In genomic region chr4:15003891-15004700, GRCh38 we compare ENCODE assay signal across 8 cellular contexts. TPM values are rescaled to one million over a fixed set of nuclear protein-coding genes. Genes with fewer than 3 reads are reported as not detected.
DNase-seq lines count a peak whose midpoint lies in the region; ATAC-seq, FAIRE-seq and TF ChIP-seq lines count a peak whose summit lies in the region.

No MANE protein-coding gene starts in this region.

- no peaks in the 10 kb centered on the region for H3K27me3 Mint-ChIP-seq in T-helper 2 cell treated with Interferon-gamma antibody and Interleukin-4, amounts not matched to agents 5 μg/mL and 100 μg/mL, for 36 hours (ENCODE audit: low read depth)

- H3K36me3 ChIP-seq in GM12878 (ENCODE audit: control insufficient read depth in 2 of 2, insufficient read depth in 2 of 2, low read length in 1 of 2) (peaks cover 0 to 8% of the 10 kb centered on the region in 2 experiments; a peak in 1 of 4 replicates), spleen (peaks cover 0 to 20% (median 0%) of the 10 kb centered on the region in 6 donors)

- peaks cover 13% of the 10 kb centered on the region for H3K36me3 Mint-ChIP-seq in T-helper 2 cell treated with Interferon-gamma antibody and Interleukin-4, amounts not matched to agents 5 μg/mL and 100 μg/mL, for 36 hours (ENCODE audit: low read depth)

- no peaks in the 10 kb centered on the region for H3K9me3 Mint-ChIP-seq in T-helper 2 cell treated with Interferon-gamma antibody and Interleukin-4, amounts not matched to agents 5 μg/mL and 100 μg/mL, for 36 hours

- intact Hi-C loops in GM12878 (cut with micrococcal nuclease; ENCODE audit: unreplicated experiment), result loop anchor here (2.0 to 10.0 kb wide), 7 partner anchors 131 to 1379 kb away; partner anchors contain the start of genes BOD1L1 and CD38
- intact Hi-C loops in spleen (cut with DNase I; ENCODE audit: low total_unique reads), result loop anchor here (10.0 kb wide), 1 partner anchor 651 kb away; the partner anchor contains the start of gene FBXL5

- ATAC-seq in HG02885 (IDR thresholded peaks at IDR 0.05; ENCODE audit: poor library complexity, unreplicated experiment), result peak; percentile 4
- ATAC-seq in GM12878, result peak; percentile 4

- WGBS in GM12878 (ENCODE audit: insufficient coverage, insufficient replicate concordance, low lambda C conversion rate, missing lambda C conversion rate), result under 1% methylated on average over 40 of the region's 106 CpGs
- 0 to 1% (median 0%) methylated on average over 8 to 106 of the region's 106 CpGs for WGBS in spleen, 5 donors

- BruUV-seq in GM12878 (replicated peaks; lab: Mats Ljungman, UMichigan), result no TSS peak

- H3K4me1 Mint-ChIP-seq in T-helper 2 cell treated with Interferon-gamma antibody and Interleukin-4, amounts not matched to agents 5 μg/mL and 100 μg/mL, for 36 hours (ENCODE audit: low read depth), result peaks cover 37% of the 10 kb centered on the region

- H3K4me2 ChIP-seq in GM12878 (ENCODE audit: control insufficient read depth, insufficient read depth), result no peak overlapping the region

- H4K20me1 ChIP-seq in GM12878 (ENCODE audit: control insufficient read depth, insufficient read depth), result no peaks in the 10 kb centered on the region

- TF ChIP-seq EP300 in GM12878 (IDR thresholded peaks at IDR 0.05; ENCODE audit: borderline replicate concordance in 1 of 2, control insufficient read depth in 1 of 2, low read depth in 2 of 2, low read length in 2 of 2), result no peak

- TF ChIP-seq POLR2A in GM12878 (IDR thresholded peaks at IDR 0.05; ENCODE audit: low read depth, low read length), result 0 out of 2 replicates have a peak, but pooled peaks have one; percentile 14
- TF ChIP-seq POLR2A in spleen (IDR thresholded peaks at IDR 0.05), result no peak

- TF ChIP-seq CTCF in GM12878 (IDR thresholded peaks at IDR 0.05 in 2 of 3, conservative IDR thresholded peaks at IDR 0.05 in 1 of 3; ENCODE audit: control insufficient read depth in 2 of 3, extremely low read depth in 1 of 3, insufficient read depth in 1 of 3, low read depth in 3 of 3, low read length in 3 of 3), result no peak
- TF ChIP-seq CTCF in spleen (IDR thresholded peaks at IDR 0.05 in 8 of 11, conservative IDR thresholded peaks at IDR 0.05 in 3 of 11), result no peak

- peak overlapping the region; percentile 74 for H3K27ac Mint-ChIP-seq in T-helper 2 cell treated with Interferon-gamma antibody and Interleukin-4, amounts not matched to agents 5 μg/mL and 100 μg/mL, for 36 hours

- SMC1A ChIA-PET in GM12878 (lab: Charles Lee; ENCODE audit: uncharacterized antibody, unreplicated experiment), result no interaction called here

- H3K4me1 ChIP-seq in GM12878 (ENCODE audit: control insufficient read depth, insufficient read depth, low read length) (peaks cover 4% of the 10 kb centered on the region; the same call in 1 of the 2 replicates), spleen (peaks cover 0 to 50% (median 41%) of the 10 kb centered on the region in 6 donors)

- no peak for FAIRE-seq in GM12878 (lab: Jason Lieb, UNC)

- DNase-seq in EH (ENCODE audit: low read depth) (peak; percentile 32), GM12878 (ENCODE audit: low read depth, low spot score) (no peak), iPS-NIHi7 (ENCODE audit: extremely low spot score) (peak; percentile 22), spleen (peak; percentile 95), NCI-H2107 treated with DMSO at 0.1 percent for 48 hours (lab: John Stamatoyannopoulos, UW; ENCODE audit: unreplicated experiment) (no peak), NCI-H2171 (lab: John Stamatoyannopoulos, UW) (no peak)
- DNase-seq in T-helper 2 cell treated with Interferon-gamma antibody and Interleukin-4, amounts not matched to agents 5 μg/mL and 100 μg/mL, for 36 hours (ENCODE audit: low spot score), result peak; percentile 45

- no peaks in the 10 kb centered on the region for H3K9me3 ChIP-seq in GM12878 (replicated peaks; ENCODE audit: control insufficient read depth, insufficient read depth, low read length)
- H3K9me3 ChIP-seq in spleen, result no peaks in the 10 kb centered on the region

- RAD21 ChIA-PET in GM12878 (lab: Charles Lee; ENCODE audit: unreplicated experiment), result interaction anchor here (2.1 kb wide), 1 partner anchor 10 kb away, joined by 4 read pairs; no protein-coding TSS in a partner anchor

- no peak overlapping the region; the same call in none of the 2 replicates for H2AFZ ChIP-seq in GM12878 (ENCODE audit: control insufficient read depth, low read depth, low read length)

- no peak for TF ChIP-seq RAD21 in GM12878 (IDR thresholded peaks at IDR 0.05; ENCODE audit: insufficient read depth, low read depth, low read length)

- H3K27ac ChIP-seq in GM12878 (ENCODE audit: control insufficient read depth, insufficient read depth), result peak overlapping the region; percentile 96
- peak overlapping the region; percentile 95 to 100 (median 100) for H3K27ac ChIP-seq in spleen

- POLR2A ChIA-PET in GM12878 (lab: Charles Lee), result interaction anchor here (1.2 kb wide), 1 partner anchor 11 kb away, joined by 3 read pairs; no protein-coding TSS in a partner anchor

- peaks cover 52% of the 10 kb centered on the region for H3K79me2 ChIP-seq in GM12878 (ENCODE audit: control insufficient read depth, insufficient read depth, low read length)

- in situ Hi-C loops in GM12878 (cut with MboI), result loop anchor here (10.0 to 25.0 kb wide), 4 partner anchors 129 to 1349 kb away; partner anchors contain the start of gene FBXL5

- no peaks in the 10 kb centered on the region for H3K27me3 ChIP-seq in GM12878 (replicated peaks in 1 of 2; ENCODE audit: control insufficient read depth in 2 of 2, insufficient read depth in 2 of 2, low read length in 1 of 2)
- H3K27me3 ChIP-seq in spleen (replicated peaks in 1 of 7), result no peaks in the 10 kb centered on the region

- H3K4me3 ChIP-seq in GM12878, result peak overlapping the region; percentile 90
- peak overlapping the region; percentile 68 to 96 (median 80) for H3K4me3 ChIP-seq in spleen

- H3K4me3 Mint-ChIP-seq in T-helper 2 cell treated with Interferon-gamma antibody and Interleukin-4, amounts not matched to agents 5 μg/mL and 100 μg/mL, for 36 hours, result peak overlapping the region; percentile 54

- CTCF ChIA-PET in GM12878 (lab: Yijun Ruan, JAX), result interaction anchor here (0.7 kb wide), 1 partner anchor 131 kb away, joined by 3 read pairs; no protein-coding TSS in a partner anchor

- H3K9ac ChIP-seq in GM12878 (ENCODE audit: control insufficient read depth, insufficient read depth, low read length), result peak overlapping the region; percentile 81

TF ChIP-seq in GM12878, 131 proteins besides CTCF, POLR2A, EP300 and RAD21 (continues in another document):
- TF ChIP-seq, protein P1, sequence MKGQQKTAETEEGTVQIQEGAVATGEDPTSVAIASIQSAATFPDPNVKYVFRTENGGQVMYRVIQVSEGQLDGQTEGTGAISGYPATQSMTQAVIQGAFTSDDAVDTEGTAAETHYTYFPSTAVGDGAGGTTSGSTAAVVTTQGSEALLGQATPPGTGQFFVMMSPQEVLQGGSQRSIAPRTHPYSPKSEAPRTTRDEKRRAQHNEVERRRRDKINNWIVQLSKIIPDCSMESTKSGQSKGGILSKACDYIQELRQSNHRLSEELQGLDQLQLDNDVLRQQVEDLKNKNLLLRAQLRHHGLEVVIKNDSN (IDR thresholded peaks at IDR 0.05; ENCODE audit: borderline replicate concordance, extremely low read length, insufficient read depth, low read depth, low read length), result no peak
- TF ChIP-seq, protein P2, sequence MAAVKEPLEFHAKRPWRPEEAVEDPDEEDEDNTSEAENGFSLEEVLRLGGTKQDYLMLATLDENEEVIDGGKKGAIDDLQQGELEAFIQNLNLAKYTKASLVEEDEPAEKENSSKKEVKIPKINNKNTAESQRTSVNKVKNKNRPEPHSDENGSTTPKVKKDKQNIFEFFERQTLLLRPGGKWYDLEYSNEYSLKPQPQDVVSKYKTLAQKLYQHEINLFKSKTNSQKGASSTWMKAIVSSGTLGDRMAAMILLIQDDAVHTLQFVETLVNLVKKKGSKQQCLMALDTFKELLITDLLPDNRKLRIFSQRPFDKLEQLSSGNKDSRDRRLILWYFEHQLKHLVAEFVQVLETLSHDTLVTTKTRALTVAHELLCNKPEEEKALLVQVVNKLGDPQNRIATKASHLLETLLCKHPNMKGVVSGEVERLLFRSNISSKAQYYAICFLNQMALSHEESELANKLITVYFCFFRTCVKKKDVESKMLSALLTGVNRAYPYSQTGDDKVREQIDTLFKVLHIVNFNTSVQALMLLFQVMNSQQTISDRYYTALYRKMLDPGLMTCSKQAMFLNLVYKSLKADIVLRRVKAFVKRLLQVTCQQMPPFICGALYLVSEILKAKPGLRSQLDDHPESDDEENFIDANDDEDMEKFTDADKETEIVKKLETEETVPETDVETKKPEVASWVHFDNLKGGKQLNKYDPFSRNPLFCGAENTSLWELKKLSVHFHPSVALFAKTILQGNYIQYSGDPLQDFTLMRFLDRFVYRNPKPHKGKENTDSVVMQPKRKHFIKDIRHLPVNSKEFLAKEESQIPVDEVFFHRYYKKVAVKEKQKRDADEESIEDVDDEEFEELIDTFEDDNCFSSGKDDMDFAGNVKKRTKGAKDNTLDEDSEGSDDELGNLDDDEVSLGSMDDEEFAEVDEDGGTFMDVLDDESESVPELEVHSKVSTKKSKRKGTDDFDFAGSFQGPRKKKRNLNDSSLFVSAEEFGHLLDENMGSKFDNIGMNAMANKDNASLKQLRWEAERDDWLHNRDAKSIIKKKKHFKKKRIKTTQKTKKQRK (IDR thresholded peaks at IDR 0.05; ENCODE audit: low read depth, low read length), result no peak
- TF ChIP-seq GATAD2B (conservative IDR thresholded peaks at IDR 0.05; ENCODE audit: low read depth) (no peak; the same call in 1 of the 2 replicates), SMC3 (IDR thresholded peaks at IDR 0.05; ENCODE audit: borderline replicate concordance, low read length) (no peak), CHD4 (IDR thresholded peaks at IDR 0.05) (no peak)

RNA-seq across cellular contexts. Expression of gene CPEB2, which starts 1.8 kb away (rescaled TPM):
- total RNA-seq in GM12878 (2013; cell fraction: nucleolus; rRNA removed), result 23.9 and 29.3 TPM in 2 replicates
- total RNA-seq in GM12878 (2014; rRNA removed) (3.9 and 5.4 TPM in 2 replicates), GM12878 (2014; rRNA removed; fragmentation: Illumina TruSeq; extraction: Trizol) (4.5 and 6.4 TPM in 2 replicates), GM12878 (2021) (8.3 and 9.9 TPM in 2 replicates), spleen (10 to 100 TPM; 15.3 to 21.8 (median 17.9) TPM)
- 2.1 TPM for polyA plus RNA-seq in GM12878 (2011; ENCODE audit: low read depth)
- polyA plus RNA-seq in GM12878 (2011; rRNA removed) (7.5 and 13.1 TPM in 2 replicates), GM12878 (2014; fragmentation: Illumina TruSeq; extraction: Trizol) (5.5 and 7.7 TPM in 2 replicates), GM12878 (2014; fragmentation: Nextera tagmentation; extraction: Ambion mirVana) (1 to 10 TPM in 1 of 2 experiments, under 1 TPM in 1; 0.84 to 1.4 TPM), GM12878 (2014; rRNA removed) (3.5 and 3.7 TPM in 2 replicates), GM12878 (2016; fragmentation: Nextera tagmentation; extraction: Ambion mirVana) (1 to 10 TPM in 1 of 2 experiments, under 1 TPM in 1; 0.73 to 2.3 TPM), spleen (1 to 10 TPM; 3.2 to 4.1 (median 3.2) TPM)
- 2.4 and 3.9 TPM in 2 replicates for polyA plus RNA-seq in GM12878 (2011; cell fraction: cytosol; rRNA removed)
- polyA plus RNA-seq in GM12878 (2011; cell fraction: nucleus; rRNA removed), result 11.8 and 13.2 TPM in 2 replicates
- polyA plus RNA-seq in GM12878 (2012), result 3.0 and 4.6 TPM in 2 replicates
- polyA minus RNA-seq in GM12878 (2011; rRNA and poly(A)+ RNA removed), result 12.5 and 15.4 TPM in 2 replicates
- polyA minus RNA-seq in GM12878 (2011; cell fraction: cytosol; rRNA and poly(A)+ RNA removed), result 4.5 and 6.3 TPM in 2 replicates
- 13.7 and 19.3 TPM in 2 replicates for polyA minus RNA-seq in GM12878 (2011; cell fraction: nucleus; rRNA and poly(A)+ RNA removed)

Comparison
In these comparisons a context has a peak if more than half of its experiments do, and no peak if none do; other contexts are left out.
1. DNase-seq: peak in EH (single experiment), T-helper 2 cell treated with Interferon-gamma antibody and Interleukin-4, amounts not matched to agents 5 μg/mL and 100 μg/mL, for 36 hours (single experiment), iPS-NIHi7 (single experiment) and spleen (single experiment); none in GM12878 (single experiment), NCI-H2107 treated with DMSO at 0.1 percent for 48 hours (single experiment) and NCI-H2171 (single experiment).